ENCODE assay signal across 17 cellular contexts in genomic region chr15:48582472-48583235, GRCh38.
DNase-seq lines count a peak whose midpoint lies in the region; ATAC-seq and TF ChIP-seq lines count a peak whose summit lies in the region.
"Had no signal": no experiment of that assay in that cellular context is flagged by ENCODE, and none has a peak within 500 bp of the region (broad histone marks: within the 10 kb centered on the region; RNA-seq: fewer than 3 reads in every experiment).

No MANE protein-coding gene starts in this region.

- TF ChIP-seq CTCF in smooth muscle cell (IDR thresholded peaks at IDR 0.05; ENCODE audit: borderline replicate concordance, insufficient read depth, poor library complexity, severe bottlenecking) = no peak

- peaks cover 28% of the 10 kb centered on the region for H3F3A ChIP-seq in smooth muscle cell (ENCODE audit: low read depth)

- H3K36me3 ChIP-seq in smooth muscle cell (ENCODE audit: low read depth) = peaks cover 3% of the 10 kb centered on the region
- H3K36me3 ChIP-seq: stomach had no signal

- H4K20me1 ChIP-seq in smooth muscle cell (ENCODE audit: low read depth) = peaks cover 8% of the 10 kb centered on the region

- H3K79me2 ChIP-seq in smooth muscle cell (ENCODE audit: low read depth) = peaks cover 34% of the 10 kb centered on the region

- 29% methylated on average over 11 of the region's 11 CpGs for WGBS in smooth muscle cell (ENCODE audit: low lambda C conversion rate)

- H3K4me3 ChIP-seq in smooth muscle cell = no peak overlapping the region
- H3K4me3 ChIP-seq: stomach had no signal

- H3K27me3 ChIP-seq in smooth muscle cell (ENCODE audit: low read depth) = no peaks in the 10 kb centered on the region
- H3K27me3 ChIP-seq: foreskin keratinocyte, stomach had no signal

- in situ Hi-C loops in SK-MEL-5 (cut with HindIII; ENCODE audit: low pct_unique_long_range_greater_than_20kb, low sequenced_read_pairs) = no loop called here

- peak overlapping the region; percentile 70 for H3K4me2 ChIP-seq in smooth muscle cell

- peaks cover 21% of the 10 kb centered on the region for H3K4me1 ChIP-seq in smooth muscle cell (ENCODE audit: low read depth)

- peak overlapping the region; percentile 97 for H3K27ac ChIP-seq in smooth muscle cell (ENCODE audit: low read depth)
- H3K27ac ChIP-seq: 22Rv1, foreskin keratinocyte, stomach had no signal

- no peaks in the 10 kb centered on the region for H3K9me3 ChIP-seq in smooth muscle cell (replicated peaks; ENCODE audit: low read depth)
- H3K9me3 ChIP-seq: stomach had no signal

- peak overlapping the region; percentile 86 for H3K9ac ChIP-seq in smooth muscle cell (ENCODE audit: low read depth)

- H2AFZ ChIP-seq in smooth muscle cell (ENCODE audit: low read depth) = no peak overlapping the region

- ATAC-seq in GM21529 (IDR thresholded peaks at IDR 0.05; ENCODE audit: unreplicated experiment) (no peak), HG02973 (IDR thresholded peaks at IDR 0.05; ENCODE audit: unreplicated experiment) (no peak)
- ATAC-seq: activated T-cell treated with anti-CD3 and anti-CD28 coated beads, Interleukin-2, amount 50 U/mL, for 72 hours; foreskin keratinocyte; HepG2 had no signal

- DNase-seq in DMS53 (lab: John Stamatoyannopoulos, UW) (peak; percentile 8), DMS53 treated with DMSO at 0.1 percent for 48 hours (lab: John Stamatoyannopoulos, UW; ENCODE audit: unreplicated experiment) (no peak), SK-MEL-5 (ENCODE audit: low read depth, low spot score) (peak; percentile 4), fibroblast of the conjunctiva (ENCODE audit: low read depth) (peak; percentile 73), smooth muscle cell (lab: John Stamatoyannopoulos, UW; ENCODE audit: unreplicated experiment) (no peak)
- no peak for DNase-seq in activated CD8-positive, alpha-beta memory T cell treated with anti-CD3 and anti-CD28 coated beads, Interleukin-2, amount 50 U/mL, for 48 hours
- DNase-seq: activated B cell treated with CpG ODN at 0.5 μM for 24 hours; activated T-cell treated with anti-CD3 and anti-CD28 coated beads, Interleukin-2, amount 50 U/mL, for 72 hours; kidney glomerular epithelial cell; NCI-H2029 treated with DMSO at 0.1 percent for 48 hours; stimulated activated CD4-positive, alpha-beta T cell treated with anti-CD3 and anti-CD28 coated beads, Interleukin-4, amount 100 ng/mL, for 1 hour; stomach had no signal

Comparison
In these comparisons a context has a peak if more than half of its experiments do, and no peak if none do; other contexts are left out.
1. DNase-seq: peak in DMS53 (single experiment), SK-MEL-5 (single experiment) and fibroblast of the conjunctiva (single experiment); none in DMS53 treated with DMSO at 0.1 percent for 48 hours (single experiment), smooth muscle cell (single experiment) and activated CD8-positive, alpha-beta memory T cell treated with anti-CD3 and anti-CD28 coated beads, Interleukin-2, amount 50 U/mL, for 48 hours (single experiment).